ENCODE assay signal across 23 cellular contexts in the genomic region with DNA sequence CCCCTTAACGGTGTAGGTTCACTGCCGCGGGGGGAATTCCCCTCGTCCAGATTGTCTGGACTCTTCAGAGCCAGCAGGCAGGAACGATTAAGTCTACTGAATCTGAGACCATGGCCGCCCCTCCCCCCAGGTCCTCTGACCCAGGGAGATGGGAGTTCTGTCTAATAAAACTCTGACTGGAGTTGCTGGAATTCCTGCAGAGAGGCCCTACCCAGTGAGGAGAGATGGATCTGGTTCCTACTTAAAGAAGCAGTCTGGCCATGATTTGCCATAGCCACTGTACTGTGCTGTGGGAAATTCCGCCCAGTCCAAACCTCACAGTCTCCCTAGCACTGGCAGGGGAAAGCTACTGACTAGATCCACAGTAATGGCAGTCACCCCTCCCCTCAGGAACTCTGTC.
DNase-seq lines count a peak whose midpoint lies in the region; ATAC-seq, FAIRE-seq and TF ChIP-seq lines count a peak whose summit lies in the region.
"Had no signal": no experiment of that assay in that cellular context is flagged by ENCODE, and none has a peak within 500 bp of the region (broad histone marks: within the 10 kb centered on the region; RNA-seq: fewer than 3 reads in every experiment).

No MANE protein-coding gene starts in this region.

- no peak for TF ChIP-seq EP300 in H1 (IDR thresholded peaks at IDR 0.05; ENCODE audit: borderline replicate concordance in 1 of 2, low read depth in 2 of 2, low read length in 2 of 2)

- TF ChIP-seq RAD21 in IMR-90 (IDR thresholded peaks at IDR 0.05; ENCODE audit: low read length) (no peak), H1 (IDR thresholded peaks at IDR 0.05 in 1 of 2, conservative IDR thresholded peaks at IDR 0.05 in 1 of 2; ENCODE audit: low read depth in 2 of 2, low read length in 2 of 2) (no peak)

- no peaks in the 10 kb centered on the region; the same call in 1 of the 2 replicates for H3K23me2 ChIP-seq in H1 (ENCODE audit: low read depth, low read length)

- H3K27ac ChIP-seq in IMR-90 (ENCODE audit: insufficient read depth, low read length) = no peak overlapping the region
- H3K27ac ChIP-seq in H1 (ENCODE audit: low read depth, low read length) = no peak overlapping the region
- no peak overlapping the region for H3K27ac ChIP-seq in spleen
- H3K27ac ChIP-seq: BLaER1, HL-60 had no signal

- no TSS peak for BruUV-seq in IMR-90 (replicated peaks; lab: Mats Ljungman, UMichigan)

- no peak for FAIRE-seq in H1 (lab: Jason Lieb, UNC)
- FAIRE-seq: G401.6, GM12892 had no signal

- no peaks in the 10 kb centered on the region for H3K79me2 ChIP-seq in H1 (ENCODE audit: control insufficient read depth in 1 of 2, insufficient read depth in 2 of 2, low read length in 2 of 2)

- H3K18ac ChIP-seq in IMR-90 (ENCODE audit: low read depth, low read length) = no peak overlapping the region
- H3K18ac ChIP-seq in H1 (ENCODE audit: extremely low read depth, low read length) = no peak overlapping the region

- H3K56ac ChIP-seq in IMR-90 (ENCODE audit: extremely low read depth, insufficient read depth, low read length) = no peak overlapping the region
- no peak overlapping the region for H3K56ac ChIP-seq in H1 (replicated peaks; ENCODE audit: insufficient read length, low read depth, low read length)

- H4K5ac ChIP-seq in IMR-90 (ENCODE audit: low read depth, low read length) = no peak overlapping the region
- H4K5ac ChIP-seq in H1 (ENCODE audit: insufficient read length, low read depth, low read length) = no peak overlapping the region

- no peaks in the 10 kb centered on the region for H3K27me3 ChIP-seq in IMR-90 (ENCODE audit: control insufficient read depth, insufficient read depth, low read length)
- no peaks in the 10 kb centered on the region for H3K27me3 ChIP-seq in H1 (replicated peaks in 1 of 4; ENCODE audit: control insufficient read depth in 3 of 4, extremely low read depth in 1 of 4, insufficient read depth in 3 of 4, low read length in 3 of 4)
- no peaks in the 10 kb centered on the region for H3K27me3 ChIP-seq in spleen (replicated peaks in 1 of 7)
- H3K27me3 ChIP-seq: BLaER1 had no signal

- no peaks in the 10 kb centered on the region for H3K9me1 ChIP-seq in IMR-90 (ENCODE audit: insufficient read depth, low read length)

- H4K91ac ChIP-seq in IMR-90 (ENCODE audit: insufficient read depth, low read depth, low read length) (no peak overlapping the region), H1 (replicated peaks; ENCODE audit: insufficient read length, low read length) (no peak overlapping the region)

- no peaks in the 10 kb centered on the region for H3K79me1 ChIP-seq in IMR-90 (ENCODE audit: low read depth in 1 of 2, low read length in 2 of 2)
- no peaks in the 10 kb centered on the region for H3K79me1 ChIP-seq in H1 (ENCODE audit: low read depth, low read length)

- TF ChIP-seq POLR2A in IMR-90 (IDR thresholded peaks at IDR 0.05; ENCODE audit: low read depth, low read length) = no peak
- TF ChIP-seq POLR2A in H1 (IDR thresholded peaks at IDR 0.05; ENCODE audit: control extremely low read depth in 1 of 2, low read depth in 2 of 2, low read length in 2 of 2) = no peak
- no peak for TF ChIP-seq POLR2A in spleen (IDR thresholded peaks at IDR 0.05)

- H2AK5ac ChIP-seq in IMR-90 (ENCODE audit: low read depth, low read length) = no peak overlapping the region
- no peak overlapping the region for H2AK5ac ChIP-seq in H1 (ENCODE audit: low read depth, low read length)

- H4K20me1 ChIP-seq in IMR-90 (ENCODE audit: insufficient read depth, low read length) (no peaks in the 10 kb centered on the region), H1 (replicated peaks in 1 of 2; ENCODE audit: control insufficient read depth in 1 of 2, insufficient read depth in 2 of 2, low read length in 2 of 2) (no peaks in the 10 kb centered on the region)
- H4K20me1 ChIP-seq: BLaER1 had no signal

- H2BK12ac ChIP-seq in H1 (ENCODE audit: low read depth, low read length) = no peak overlapping the region; the same call in 1 of the 2 replicates

- H4K8ac ChIP-seq in IMR-90 (ENCODE audit: low read depth in 2 of 2, low read length in 2 of 2) = no peak overlapping the region
- no peak overlapping the region for H4K8ac ChIP-seq in H1 (ENCODE audit: extremely low read depth, insufficient read depth, low read length)

- ATAC-seq in IMR-90 (ENCODE audit: low read depth) = peak; percentile 32; the same call in 1 of the 2 replicates
- no peak for ATAC-seq in GM21576 (IDR thresholded peaks at IDR 0.05; ENCODE audit: unreplicated experiment)
- no peak for ATAC-seq in GM18873 (IDR thresholded peaks at IDR 0.05; ENCODE audit: low FRiP score, unreplicated experiment)

- H3K4me2 ChIP-seq in IMR-90 (ENCODE audit: low read depth, low read length) = no peak overlapping the region
- no peak overlapping the region for H3K4me2 ChIP-seq in H1 (ENCODE audit: insufficient read depth in 1 of 2, low read depth in 2 of 2, low read length in 2 of 2)
- H3K4me2 ChIP-seq: BLaER1 had no signal

- H2BK120ac ChIP-seq in IMR-90 (ENCODE audit: low read depth, low read length) (no peak overlapping the region), H1 (replicated peaks; ENCODE audit: low read depth, low read length) (no peak overlapping the region)

- H3K4me1 ChIP-seq in IMR-90 (ENCODE audit: control insufficient read depth, insufficient read depth, low read length) = no peaks in the 10 kb centered on the region
- H3K4me1 ChIP-seq in H1 (replicated peaks in 1 of 4; ENCODE audit: control insufficient read depth in 3 of 4, insufficient read depth in 4 of 4, low read length in 3 of 4) = no peaks in the 10 kb centered on the region
- H3K4me1 ChIP-seq in spleen = no peaks in the 10 kb centered on the region
- H3K4me1 ChIP-seq: BLaER1 had no signal

- H3K14ac ChIP-seq in IMR-90 (replicated peaks; ENCODE audit: low read depth, low read length) (no peak overlapping the region), H1 (ENCODE audit: insufficient read length) (no peak overlapping the region)

- TF ChIP-seq CTCF in IMR-90 (conservative IDR thresholded peaks at IDR 0.05; ENCODE audit: low read depth, low read length) = no peak
- TF ChIP-seq CTCF in H1 (IDR thresholded peaks at IDR 0.05; ENCODE audit: control extremely low read depth in 1 of 3, insufficient read depth in 1 of 3, low read depth in 1 of 3, low read length in 3 of 3) = no peak
- no peak for TF ChIP-seq CTCF in spleen (IDR thresholded peaks at IDR 0.05 in 8 of 11, conservative IDR thresholded peaks at IDR 0.05 in 3 of 11)

- WGBS in IMR-90 (ENCODE audit: extremely low coverage in 2 of 2, insufficient read length in 1 of 2), 2 experiments = no CpG with 5 or more reads among the region's 7 CpGs
- 86% methylated on average over 7 of the region's 7 CpGs; no CpG with 5 or more reads in 1 of the 2 experiments for WGBS in H1 (ENCODE audit: extremely low coverage in 1 of 2, insufficient coverage in 1 of 2, insufficient read length in 1 of 2, insufficient replicate concordance in 2 of 2, low coverage in 1 of 2, low lambda C conversion rate in 2 of 2, missing lambda C conversion rate in 1 of 2), 2 experiments
- WGBS in spleen, 5 donors = 77 to 96% (median 94%) methylated on average over 4 to 7 of the region's 7 CpGs

- H2BK5ac ChIP-seq in IMR-90 (ENCODE audit: low read depth, low read length, poor library complexity, severe bottlenecking) (no peak overlapping the region), H1 (ENCODE audit: low read depth, low read length) (no peak overlapping the region)

- DNase-seq in IMR-90 (no peak), H1 (ENCODE audit: low read depth in 1 of 2, low spot score in 2 of 2) (no peak), left kidney (ENCODE audit: low read depth, low spot score) (peak; percentile 3), spleen (peak; percentile 41), HUDEP-2 (lab: John Stamatoyannopoulos, UW; ENCODE audit: unreplicated experiment in 76 of 76) (no peak), NCI-H82 (lab: John Stamatoyannopoulos, UW) (no peak)
- DNase-seq: CD4-positive, alpha-beta T cell; COR-L47; DMS79; KG1; NCI-H1092; NCI-H1436 treated with DMSO at 0.1 percent for 48 hours; NCI-H2029; NCI-H226; NCI-H510A treated with DMSO at 0.1 percent for 48 hours; OCI-M1; Right ventricle myocardium superior had no signal

- H3K36me3 ChIP-seq in IMR-90 (ENCODE audit: control insufficient read depth, insufficient read depth, low read length) = no peaks in the 10 kb centered on the region
- H3K36me3 ChIP-seq in H1 (ENCODE audit: control insufficient read depth in 2 of 4, insufficient read depth in 4 of 4, low read length in 3 of 4) = no peaks in the 10 kb centered on the region
- H3K36me3 ChIP-seq in spleen = no peaks in the 10 kb centered on the region
- H3K36me3 ChIP-seq: BLaER1 had no signal

- no peak overlapping the region for H2AK9ac ChIP-seq in IMR-90 (replicated peaks; ENCODE audit: low read depth, low read length, poor library complexity)

- no peak overlapping the region for H2AFZ ChIP-seq in IMR-90 (replicated peaks; ENCODE audit: low read length, poor library complexity)
- H2AFZ ChIP-seq in H1 (ENCODE audit: low read length) = 0 out of 2 replicates have a peak overlapping the region, but pooled peaks have one; percentile 37

- H2BK15ac ChIP-seq in IMR-90 (ENCODE audit: low read depth, low read length) (no peak overlapping the region), H1 (ENCODE audit: low read length) (no peak overlapping the region)

- dilution Hi-C loops in IMR-90 (cut with HindIII; ENCODE audit: low sequenced_read_pairs, unreplicated experiment) = no loop called here

- H3K9me3 ChIP-seq in IMR-90 (ENCODE audit: control insufficient read depth, insufficient read depth, low read length) (0 out of 2 replicates have a peak, but pooled peaks cover 2% of the 10 kb centered on the region), H1 (ENCODE audit: insufficient read depth in 2 of 2, low read depth in 1 of 2, low read length in 1 of 2) (no peaks in the 10 kb centered on the region), spleen (no peaks in the 10 kb centered on the region)
- H3K9me3 ChIP-seq: BLaER1 had no signal

- no peak overlapping the region for H3K9ac ChIP-seq in IMR-90 (ENCODE audit: low read depth, low read length)
- H3K9ac ChIP-seq in H1 (replicated peaks in 1 of 4; ENCODE audit: extremely low read depth in 1 of 4, low read depth in 3 of 4, low read length in 3 of 4) = no peak overlapping the region
- H3K9ac ChIP-seq: BLaER1 had no signal

- no peak overlapping the region for H3K4me3 ChIP-seq in IMR-90 (ENCODE audit: insufficient read depth, low read depth, low read length)
- no peak overlapping the region for H3K4me3 ChIP-seq in H1 (ENCODE audit: extremely low read depth in 1 of 4, insufficient read depth in 2 of 4, low read depth in 3 of 4, low read length in 4 of 4)
- no peak overlapping the region for H3K4me3 ChIP-seq in spleen
- H3K4me3 ChIP-seq: BLaER1 had no signal

- intact Hi-C loops in IMR-90 (cut with micrococcal nuclease) (no loop called here), spleen (cut with DNase I; ENCODE audit: low total_unique reads) (no loop called here)

- H3K4ac ChIP-seq in IMR-90 (ENCODE audit: low read depth, low read length) (no peak overlapping the region), H1 (replicated peaks; ENCODE audit: insufficient read length, low read depth, low read length) (no peak overlapping the region)

- POLR2A ChIA-PET in IMR-90 (lab: Charles Lee; ENCODE audit: unreplicated experiment) = no interaction called here
- POLR2A ChIA-PET in H1 (lab: Charles Lee; ENCODE audit: partially characterized antibody) = no interaction called here

- H3K23ac ChIP-seq in IMR-90 (ENCODE audit: low read depth, low read length) (no peak overlapping the region), H1 (ENCODE audit: insufficient read length) (no peak overlapping the region)

- H2BK20ac ChIP-seq in IMR-90 (ENCODE audit: low read depth, low read length) (no peak overlapping the region), H1 (ENCODE audit: low read length) (no peak overlapping the region)

- CTCF ChIA-PET in IMR-90 (lab: Yijun Ruan, JAX) (no interaction called here), H1 (lab: Charles Lee; ENCODE audit: partially characterized antibody) (interaction anchor here (1.4 to 2.0 kb wide), 2 partner anchors 16 to 149 kb away, joined by 4 to 7 read pairs; no protein-coding TSS in a partner anchor)

- in situ Hi-C loops in IMR-90 (cut with MboI; ENCODE audit: low sequenced_read_pairs) = no loop called here

Comparison
In these comparisons a context has a peak if more than half of its experiments do, and no peak if none do; other contexts are left out.
1. DNase-seq: peak in left kidney (single experiment) and spleen (single experiment); none in IMR-90 (single experiment), H1 (0 of 2), HUDEP-2 (0 of 76) and NCI-H82 (single experiment).